ENCODE assay signal across 10 cellular contexts in genomic region chrX:14028473-14028872, GRCh38. TPM values are rescaled to one million over a fixed set of nuclear protein-coding genes. Genes with fewer than 3 reads are reported as not detected.
DNase-seq lines count a peak whose midpoint lies in the region; ATAC-seq and TF ChIP-seq lines count a peak whose summit lies in the region.
"Had no signal": no experiment of that assay in that cellular context is flagged by ENCODE, and none has a peak within 500 bp of the region (broad histone marks: within the 10 kb centered on the region; RNA-seq: fewer than 3 reads in every experiment).

No MANE protein-coding gene starts in this region.

- TF ChIP-seq CTCF in GM06990 (IDR thresholded peaks at IDR 0.05; ENCODE audit: insufficient read depth, low read length, poor library complexity, severe bottlenecking) (no peak), Loucy (conservative IDR thresholded peaks at IDR 0.05; ENCODE audit: low read length) (no peak), parathyroid adenoma (IDR thresholded peaks at IDR 0.05) (no peak), spleen (IDR thresholded peaks at IDR 0.05 in 8 of 11, conservative IDR thresholded peaks at IDR 0.05 in 3 of 11) (no peak)

- DNase-seq in GM06990 (ENCODE audit: extremely low read depth, insufficient read length): no peak
- no peak for DNase-seq in sciatic nerve (ENCODE audit: low spot score)
- DNase-seq in NCI-H345 (lab: John Stamatoyannopoulos, UW): no peak
- DNase-seq in spleen: no peak
- no peak for DNase-seq in epidermal melanocyte (ENCODE audit: insufficient read length, low spot score)
- DNase-seq: NCI-H2171; stimulated activated CD4-positive, alpha-beta T cell treated with anti-CD3 and anti-CD28 coated beads, Interleukin-4, amount 100 ng/mL, for 1 hour had no signal

- no peaks in the 10 kb centered on the region for H3F3A ChIP-seq in Loucy (ENCODE audit: low read depth)

- H3K36me3 Mint-ChIP-seq in dendritic cell treated with granulocyte-macrophage colony-stimulating factor and Interleukin-4, amounts not matched to agents 40 ng/mL and 50 ng/mL, for 4 days (ENCODE audit: low read depth): peaks cover 8% of the 10 kb centered on the region

- H3K27ac Mint-ChIP-seq in dendritic cell treated with granulocyte-macrophage colony-stimulating factor and Interleukin-4, amounts not matched to agents 40 ng/mL and 50 ng/mL, for 4 days: peak overlapping the region; percentile 50

- H3K4me1 ChIP-seq in Loucy (ENCODE audit: insufficient read depth, low read length, poor library complexity, severe bottlenecking) (peaks cover 12% of the 10 kb centered on the region), parathyroid adenoma (peaks cover 2% of the 10 kb centered on the region), spleen (peaks cover 0 to 43% (median 33%) of the 10 kb centered on the region in 6 donors)

- peaks cover 18% of the 10 kb centered on the region for H3K4me1 Mint-ChIP-seq in dendritic cell treated with granulocyte-macrophage colony-stimulating factor and Interleukin-4, amounts not matched to agents 40 ng/mL and 50 ng/mL, for 4 days (ENCODE audit: low read depth)

- TF ChIP-seq POLR2A in spleen (IDR thresholded peaks at IDR 0.05): no peak

- peak overlapping the region; percentile 87 for H3K4me3 ChIP-seq in GM06990 (replicated peaks; ENCODE audit: low read depth, low read length)
- H3K4me3 ChIP-seq in Loucy (ENCODE audit: low read length, poor library complexity, severe bottlenecking): peak overlapping the region; percentile 97
- H3K4me3 ChIP-seq in parathyroid adenoma (ENCODE audit: low read depth, low read length): peak overlapping the region; percentile 74
- peak overlapping the region in 2 of 8 donors; percentile 58 to 79 for H3K4me3 ChIP-seq in spleen

- no peaks in the 10 kb centered on the region for H4K20me1 ChIP-seq in Loucy (ENCODE audit: insufficient read depth, low read length, poor library complexity, severe bottlenecking)

- H3K9me3 Mint-ChIP-seq in dendritic cell treated with granulocyte-macrophage colony-stimulating factor and Interleukin-4, amounts not matched to agents 40 ng/mL and 50 ng/mL, for 4 days: no peaks in the 10 kb centered on the region

- H3K27ac ChIP-seq in parathyroid adenoma (peak overlapping the region; percentile 76), spleen (peak overlapping the region in 4 of 8 donors; percentile 76 to 92 (median 90))

- ATAC-seq in sciatic nerve: no peak

- H2AFZ ChIP-seq in Loucy (ENCODE audit: low read length) (no peak overlapping the region), parathyroid adenoma (no peak overlapping the region)

- H3K9ac ChIP-seq in Loucy (ENCODE audit: low read depth, low read length, poor library complexity, severe bottlenecking) (peak overlapping the region; percentile 84), parathyroid adenoma (no peak overlapping the region)

- H3K79me2 ChIP-seq in Loucy (ENCODE audit: insufficient read depth, low read length): peaks cover 30% of the 10 kb centered on the region
- H3K79me2 ChIP-seq in parathyroid adenoma: no peaks in the 10 kb centered on the region

- H3K36me3 ChIP-seq in GM06990 (ENCODE audit: control insufficient read depth, insufficient read depth, low read length) (no peaks in the 10 kb centered on the region; the same call in 1 of the 2 replicates), Loucy (ENCODE audit: insufficient read depth, low read length) (no peaks in the 10 kb centered on the region), parathyroid adenoma (ENCODE audit: control insufficient read depth, insufficient read depth, low read length) (no peaks in the 10 kb centered on the region), spleen (peaks cover 0 to 3% (median 0%) of the 10 kb centered on the region in 6 donors)

- H3K4me2 ChIP-seq in Loucy (ENCODE audit: low read depth, low read length, poor library complexity, severe bottlenecking) (peak overlapping the region; percentile 90), parathyroid adenoma (ENCODE audit: low read length) (peak overlapping the region; percentile 72)

- no peaks in the 10 kb centered on the region for H3K9me2 ChIP-seq in Loucy (replicated peaks; ENCODE audit: low read depth, low read length)

- H3K9me3 ChIP-seq in Loucy (ENCODE audit: insufficient read depth, low read depth, low read length) (no peaks in the 10 kb centered on the region), parathyroid adenoma (ENCODE audit: control insufficient read depth, low read length) (no peaks in the 10 kb centered on the region), spleen (no peaks in the 10 kb centered on the region)

- intact Hi-C loops in dendritic cell treated with granulocyte-macrophage colony-stimulating factor and Interleukin-4, amounts not matched to agents 40 ng/mL and 50 ng/mL, for 4 days (cut with micrococcal nuclease): no loop called here
- intact Hi-C loops in sciatic nerve (cut with DNase I) (no loop called here), spleen (cut with DNase I; ENCODE audit: low total_unique reads) (no loop called here)

- no peak overlapping the region for H3K4me3 Mint-ChIP-seq in dendritic cell treated with granulocyte-macrophage colony-stimulating factor and Interleukin-4, amounts not matched to agents 40 ng/mL and 50 ng/mL, for 4 days

- WGBS in spleen, 5 donors: 35 to 52% (median 46%) methylated on average over 3 of the region's 3 CpGs

- no peaks in the 10 kb centered on the region for H3K27me3 ChIP-seq in GM06990 (replicated peaks; ENCODE audit: control insufficient read depth, insufficient read depth, low read length)
- H3K27me3 ChIP-seq in Loucy (ENCODE audit: insufficient read depth, low read length, poor library complexity, severe bottlenecking): no peaks in the 10 kb centered on the region
- H3K27me3 ChIP-seq in parathyroid adenoma (ENCODE audit: control insufficient read depth, insufficient read depth, low read length): no peaks in the 10 kb centered on the region
- H3K27me3 ChIP-seq in spleen (replicated peaks in 1 of 7): peaks cover 0 to 22% (median 0%) of the 10 kb centered on the region in 7 donors

- no peaks in the 10 kb centered on the region for H3K27me3 Mint-ChIP-seq in dendritic cell treated with granulocyte-macrophage colony-stimulating factor and Interleukin-4, amounts not matched to agents 40 ng/mL and 50 ng/mL, for 4 days

RNA-seq across cellular contexts. Expression of gene GEMIN8, which starts 1.2 kb away (rescaled TPM):
- total RNA-seq in sciatic nerve (33.6 TPM), spleen (10 to 100 TPM; 11.6 to 17.0 (median 14.5) TPM)
- 10 to 100 TPM; 13.7 to 20.6 (median 18.9) TPM for polyA plus RNA-seq in spleen
